9 cellular contexts compared by ENCODE assay signal in the genomic region with DNA sequence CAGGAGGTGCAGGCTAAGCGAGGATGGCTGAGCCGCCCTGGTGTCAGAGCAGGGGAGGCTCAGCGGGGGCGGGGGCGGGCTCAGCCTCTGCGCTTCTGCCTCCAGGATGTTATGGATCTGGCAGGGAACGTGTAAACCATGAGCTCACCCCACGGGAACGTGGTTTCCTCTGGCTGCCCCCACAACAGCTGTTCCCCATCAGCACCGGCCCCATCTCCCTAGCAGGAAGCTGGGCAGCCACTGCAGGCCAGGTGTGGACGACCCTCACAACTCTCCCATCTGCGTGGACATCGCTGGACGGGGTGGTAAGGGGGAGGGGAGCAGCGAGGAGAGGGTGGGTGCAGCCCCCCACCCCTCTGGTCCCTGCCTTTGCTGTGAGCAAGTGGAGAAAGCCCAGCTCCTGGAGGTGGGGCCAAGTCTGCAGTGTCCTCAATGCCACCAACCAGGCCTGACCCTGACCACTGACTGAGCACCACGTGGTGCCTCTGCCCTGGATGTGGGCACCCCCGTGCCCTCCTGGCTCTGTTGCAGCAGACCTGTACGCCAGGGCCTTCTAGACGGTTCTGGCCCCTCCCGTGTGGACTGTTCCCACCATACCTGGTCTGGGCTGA. TPM values are rescaled to one million over a fixed set of nuclear protein-coding genes. Genes with fewer than 3 reads are reported as not detected.
DNase-seq lines count a peak whose midpoint lies in the region; ATAC-seq, FAIRE-seq and TF ChIP-seq lines count a peak whose summit lies in the region.
"Had no signal": no experiment of that assay in that cellular context is flagged by ENCODE, and none has a peak within 500 bp of the region (broad histone marks: within the 10 kb centered on the region; RNA-seq: fewer than 3 reads in every experiment).

No MANE protein-coding gene starts in this region.

- no peak for TF ChIP-seq POLR2A in GM12891 (IDR thresholded peaks at IDR 0.05; ENCODE audit: low read depth, low read length)

- no peaks in the 10 kb centered on the region for H3K9me3 Mint-ChIP-seq in activated naive CD8-positive, alpha-beta T cell (ENCODE audit: low read depth)
- H3K9me3 Mint-ChIP-seq: mesothelial cell of epicardium had no signal

- H3K27me3 Mint-ChIP-seq in activated naive CD8-positive, alpha-beta T cell = no peaks in the 10 kb centered on the region

- DNase-seq in GM12891 (ENCODE audit: insufficient read length, low spot score) = peak; percentile 37
- peak; percentile 57 for DNase-seq in kidney tubule cell (ENCODE audit: low spot score)
- peak; percentile 83 for DNase-seq in urothelium cell line (ENCODE audit: low spot score)
- DNase-seq in LoVo (ENCODE audit: low spot score) = no peak
- DNase-seq in OCI-M2 (lab: John Stamatoyannopoulos, UW; ENCODE audit: unreplicated experiment) = no peak
- no peak for DNase-seq in foreskin melanocyte

- H3K36me3 Mint-ChIP-seq in activated naive CD8-positive, alpha-beta T cell = no peaks in the 10 kb centered on the region
- H3K36me3 Mint-ChIP-seq: mesothelial cell of epicardium had no signal

- peak overlapping the region; percentile 84 for H3K4me3 Mint-ChIP-seq in activated naive CD8-positive, alpha-beta T cell
- H3K4me3 Mint-ChIP-seq: mesothelial cell of epicardium had no signal

- peak; percentile 8 for ATAC-seq in HG03442 (IDR thresholded peaks at IDR 0.05; ENCODE audit: unreplicated experiment)

- peak; percentile 92 for FAIRE-seq in GM12891 (lab: Jason Lieb, UNC)
- peak; percentile 48 for FAIRE-seq in urothelium cell line (lab: Jason Lieb, UNC)

- peaks cover 27% of the 10 kb centered on the region for H3K4me1 Mint-ChIP-seq in activated naive CD8-positive, alpha-beta T cell (ENCODE audit: low read depth)

- H3K27ac Mint-ChIP-seq in activated naive CD8-positive, alpha-beta T cell = no peak overlapping the region
- H3K27ac Mint-ChIP-seq: mesothelial cell of epicardium had no signal

TF ChIP-seq in GM12891, 5 proteins besides CTCF, POLR2A, EP300 and RAD21:
- TF ChIP-seq TAF1 (IDR thresholded peaks at IDR 0.05; ENCODE audit: low read depth, low read length) (no peak), POU2F2 (IDR thresholded peaks at IDR 0.05; ENCODE audit: low read depth, low read length) (no peak), POLR2AphosphoS5 (IDR thresholded peaks at IDR 0.05; ENCODE audit: low read depth, low read length) (no peak), SPI1 (IDR thresholded peaks at IDR 0.05; ENCODE audit: low read depth, low read length) (no peak), PAX5 (IDR thresholded peaks at IDR 0.05; ENCODE audit: insufficient read depth, low read length, severe bottlenecking) (no peak)

RNA-seq across cellular contexts. Expression of gene SPON2, which starts 28.1 kb away (rescaled TPM):
- polyA plus RNA-seq in GM12891 (2012; ENCODE audit: low read depth, missing spikeins) = 2.4 TPM

RNA-seq across cellular contexts. Expression of gene CTBP1, which starts 48.4 kb away (rescaled TPM):
- 97.8 TPM for polyA plus RNA-seq in GM12891 (2012; ENCODE audit: low read depth, missing spikeins)

Comparison
In these comparisons a context has a peak if more than half of its experiments do, and no peak if none do; other contexts are left out.
1. DNase-seq: peak in GM12891 (single experiment), kidney tubule cell (single experiment) and urothelium cell line (single experiment); none in LoVo (single experiment), OCI-M2 (single experiment) and foreskin melanocyte (single experiment).